In genomic region chrX:39985551-39985950, GRCh38 we compare ENCODE assay signal across 20 cellular contexts.
"Had no signal": no experiment of that assay in that cellular context is flagged by ENCODE, and none has a peak within 500 bp of the region (broad histone marks: within the 10 kb centered on the region; RNA-seq: fewer than 3 reads in every experiment).

No MANE protein-coding gene starts in this region.

- H3K4me1 ChIP-seq: colonic mucosa, parathyroid adenoma, tibial artery, vagina had no signal

- H3K36me3 ChIP-seq: colonic mucosa, neural progenitor cell, spleen, tibial artery, vagina had no signal

- H3K27me3 ChIP-seq: colonic mucosa, neural progenitor cell, spleen, tibial artery, vagina had no signal

- H3K27ac Mint-ChIP-seq: activated CD4-positive, alpha-beta T cell treated with anti-CD3 and anti-CD28 coated beads for 36 hours; activated CD8-positive, alpha-beta T cell treated with anti-CD3 and anti-CD28 coated beads for 36 hours; activated T-helper 1 cell treated with anti-CD3 and anti-CD28 coated beads, Interleukin-12 subunit alpha, Interleukin-12 subunit beta, Interleukin-2, Interleukin-4 antibody, amounts not matched to agents 30 ng/mL and 10 ng/mL and 1 ng/mL, durations not matched to agents 14 hours and 24 hours and 36 hours; neural progenitor cell; stimulated activated memory B cell treated with anti-CD40 and anti-IgM and Interleukin-4, amounts not matched to agents 10 μg/mL and 1 μg/mL and 100 μg/mL, for 72 hours had no signal

- H3K27me3 Mint-ChIP-seq: activated CD4-positive, alpha-beta T cell treated with anti-CD3 and anti-CD28 coated beads for 36 hours; activated CD8-positive, alpha-beta T cell treated with anti-CD3 and anti-CD28 coated beads for 36 hours; stimulated activated memory B cell treated with anti-CD40 and anti-IgM and Interleukin-4, amounts not matched to agents 10 μg/mL and 1 μg/mL and 100 μg/mL, for 72 hours had no signal

- H3K9ac ChIP-seq: neural progenitor cell, parathyroid adenoma had no signal

- H3K36me3 Mint-ChIP-seq: neural progenitor cell; stimulated activated memory B cell treated with anti-CD40 and anti-IgM and Interleukin-4, amounts not matched to agents 10 μg/mL and 1 μg/mL and 100 μg/mL, for 72 hours had no signal

- DNase-seq: activated CD4-positive, alpha-beta T cell treated with anti-CD3 and anti-CD28 coated beads for 36 hours; activated CD8-positive, alpha-beta memory T cell treated with anti-CD3 and anti-CD28 coated beads, Interleukin-2, amount 50 U/mL, for 48 hours; activated CD8-positive, alpha-beta T cell treated with anti-CD3 and anti-CD28 coated beads for 36 hours; activated naive CD4-positive, alpha-beta T cell; caudate nucleus; colonic mucosa; effector CD8-positive, alpha-beta T cell; hypothalamus; left cardiac atrium; mammary epithelial cell; spleen; stimulated activated CD4-positive, alpha-beta T cell treated with anti-CD3 and anti-CD28 coated beads, Interleukin-1b, Interleukin-23, amount 100 ng/mL, for 48 hours; T-helper 9 cell; tibial artery had no signal

- H3K4me3 ChIP-seq: colonic mucosa, neural progenitor cell, spleen, tibial artery, vagina had no signal

- H3K9me3 Mint-ChIP-seq: activated CD8-positive, alpha-beta T cell treated with anti-CD3 and anti-CD28 coated beads for 36 hours; activated T-helper 1 cell treated with anti-CD3 and anti-CD28 coated beads, Interleukin-12 subunit alpha, Interleukin-12 subunit beta, Interleukin-2, Interleukin-4 antibody, amounts not matched to agents 30 ng/mL and 10 ng/mL and 1 ng/mL, durations not matched to agents 14 hours and 24 hours and 36 hours; stimulated activated memory B cell treated with anti-CD40 and anti-IgM and Interleukin-4, amounts not matched to agents 10 μg/mL and 1 μg/mL and 100 μg/mL, for 72 hours had no signal

- H3K9me3 ChIP-seq: colonic mucosa, spleen, vagina had no signal

- H3K4me1 Mint-ChIP-seq: stimulated activated memory B cell treated with anti-CD40 and anti-IgM and Interleukin-4, amounts not matched to agents 10 μg/mL and 1 μg/mL and 100 μg/mL, for 72 hours had no signal

- H3K4me3 Mint-ChIP-seq: activated CD4-positive, alpha-beta T cell treated with anti-CD3 and anti-CD28 coated beads for 36 hours; activated CD8-positive, alpha-beta T cell treated with anti-CD3 and anti-CD28 coated beads for 36 hours; activated T-helper 1 cell treated with anti-CD3 and anti-CD28 coated beads, Interleukin-12 subunit alpha, Interleukin-12 subunit beta, Interleukin-2, Interleukin-4 antibody, amounts not matched to agents 30 ng/mL and 10 ng/mL and 1 ng/mL, durations not matched to agents 14 hours and 24 hours and 36 hours; stimulated activated memory B cell treated with anti-CD40 and anti-IgM and Interleukin-4, amounts not matched to agents 10 μg/mL and 1 μg/mL and 100 μg/mL, for 72 hours had no signal

- H3K27ac ChIP-seq: colonic mucosa, neural progenitor cell, parathyroid adenoma, spleen, tibial artery, vagina, VCaP had no signal

- ATAC-seq: activated CD4-positive, alpha-beta T cell treated with anti-CD3 and anti-CD28 coated beads for 36 hours; activated CD8-positive, alpha-beta T cell treated with anti-CD3 and anti-CD28 coated beads for 36 hours; stimulated activated memory B cell treated with anti-CD40 and anti-IgM and Interleukin-4, amounts not matched to agents 10 μg/mL and 1 μg/mL and 100 μg/mL, for 72 hours had no signal
